8 cellular contexts compared by ENCODE assay signal in genomic region chr19:15251749-15252397, GRCh38. TPM values are rescaled to one million over a fixed set of nuclear protein-coding genes. Genes with fewer than 3 reads are reported as not detected.
A peak's percentile ranks its signal among the peaks of the same experiment; 100 is the strongest.
DNase-seq lines count a peak whose midpoint lies in the region; ATAC-seq and TF ChIP-seq lines count a peak whose summit lies in the region.

No MANE protein-coding gene starts in this region.

- peaks cover 86% of the 10 kb centered on the region for H4K20me1 ChIP-seq in IMR-90 (ENCODE audit: insufficient read depth, low read length)

- peak overlapping the region; percentile 64 for H3K4me2 ChIP-seq in IMR-90 (ENCODE audit: low read depth, low read length)

- peak overlapping the region; percentile 62 for H3K56ac ChIP-seq in IMR-90 (ENCODE audit: extremely low read depth, insufficient read depth, low read length)

- ATAC-seq in IMR-90 (ENCODE audit: low read depth) (peak; percentile 62), upper lobe of right lung (peak; percentile 43)

- in situ Hi-C loops in IMR-90 (cut with MboI; ENCODE audit: low sequenced_read_pairs): loop anchor here (10.0 kb wide), 1 partner anchor 137 kb away; no protein-coding TSS in a partner anchor

- peak overlapping the region; percentile 86 for H3K14ac ChIP-seq in IMR-90 (replicated peaks; ENCODE audit: low read depth, low read length)

- DNase-seq in A172 (ENCODE audit: low spot score) (peak; percentile 78), IMR-90 (peak; percentile 96), choroid plexus epithelial cell (ENCODE audit: low read depth) (peak; percentile 97), lower leg skin (ENCODE audit: low spot score in 2 of 2) (peak; percentile 62 to 94), upper lobe of right lung (no peak), GM19240 (ENCODE audit: insufficient read length, low spot score) (no peak), NCI-H510A (lab: John Stamatoyannopoulos, UW) (no peak)
- DNase-seq in activated T-helper 2 cell treated with anti-CD3 and anti-CD28 coated beads, Interferon-gamma antibody, Interleukin-2, Interleukin-4, amounts not matched to agents 10 μg/mL and 5 μg/mL and 100 μg/mL, durations not matched to agents 14 hours and 24 hours and 36 hours (ENCODE audit: low spot score): no peak

- peak overlapping the region; percentile 74 for H3K27ac ChIP-seq in IMR-90 (ENCODE audit: insufficient read depth, low read length)
- peak overlapping the region; percentile 43 for H3K27ac ChIP-seq in upper lobe of right lung

- H3K9ac ChIP-seq in IMR-90 (ENCODE audit: low read depth, low read length): peak overlapping the region; percentile 34

- H2AK9ac ChIP-seq in IMR-90 (replicated peaks; ENCODE audit: low read depth, low read length, poor library complexity): peak overlapping the region; percentile 89

- H2BK5ac ChIP-seq in IMR-90 (ENCODE audit: low read depth, low read length, poor library complexity, severe bottlenecking): peak overlapping the region; percentile 74

- peak overlapping the region; percentile 80; the same call in 1 of the 2 replicates for H2BK20ac ChIP-seq in IMR-90 (ENCODE audit: low read depth, low read length)

- peak overlapping the region in 1 of 2 experiments; percentile 83; a peak in 1 of 4 replicates for H4K8ac ChIP-seq in IMR-90 (ENCODE audit: low read depth in 2 of 2, low read length in 2 of 2)

- intact Hi-C loops in IMR-90 (cut with micrococcal nuclease) (loop anchor here (1.0 to 5.0 kb wide), 5 partner anchors 55 to 160 kb away; partner anchors contain the start of genes AKAP8 and SYDE1), lower leg skin (cut with DNase I; ENCODE audit: low total_unique reads) (loop anchor here (10.0 kb wide), 1 partner anchor 157 kb away; no protein-coding TSS in a partner anchor), upper lobe of right lung (cut with DNase I) (no loop called here)
- intact Hi-C loops in activated T-helper 2 cell treated with anti-CD3 and anti-CD28 coated beads, Interferon-gamma antibody, Interleukin-2, Interleukin-4, amounts not matched to agents 10 μg/mL and 5 μg/mL and 100 μg/mL, durations not matched to agents 14 hours and 24 hours and 36 hours (cut with micrococcal nuclease): no loop called here

- peaks cover 50% of the 10 kb centered on the region for H3K4me1 ChIP-seq in IMR-90 (ENCODE audit: control insufficient read depth, insufficient read depth, low read length)
- peaks cover 58% of the 10 kb centered on the region for H3K4me1 ChIP-seq in upper lobe of right lung

- TF ChIP-seq CTCF in IMR-90 (conservative IDR thresholded peaks at IDR 0.05; ENCODE audit: low read depth, low read length): peak; percentile 65
- TF ChIP-seq CTCF in choroid plexus epithelial cell (conservative IDR thresholded peaks at IDR 0.05; ENCODE audit: low read depth, low read length): peak; percentile 70
- TF ChIP-seq CTCF in lower leg skin (IDR thresholded peaks at IDR 0.05): no peak
- TF ChIP-seq CTCF in upper lobe of right lung (IDR thresholded peaks at IDR 0.05): peak; percentile 45

- peak overlapping the region; percentile 82; the same call in 1 of the 2 replicates for H2BK120ac ChIP-seq in IMR-90 (ENCODE audit: low read depth, low read length)

- no peaks in the 10 kb centered on the region for H3K27me3 Mint-ChIP-seq in activated T-helper 2 cell treated with anti-CD3 and anti-CD28 coated beads, Interferon-gamma antibody, Interleukin-2, Interleukin-4, amounts not matched to agents 10 μg/mL and 5 μg/mL and 100 μg/mL, durations not matched to agents 14 hours and 24 hours and 36 hours (ENCODE audit: low read depth)

- no peaks in the 10 kb centered on the region for H3K9me3 Mint-ChIP-seq in activated T-helper 2 cell treated with anti-CD3 and anti-CD28 coated beads, Interferon-gamma antibody, Interleukin-2, Interleukin-4, amounts not matched to agents 10 μg/mL and 5 μg/mL and 100 μg/mL, durations not matched to agents 14 hours and 24 hours and 36 hours

- 0% methylated on average over 2 of the region's 14 CpGs; no CpG with 5 or more reads in 1 of the 2 experiments for WGBS in IMR-90 (ENCODE audit: extremely low coverage in 2 of 2, insufficient read length in 1 of 2), 2 experiments
- 43 to 48% methylated on average over 14 of the region's 14 CpGs for WGBS in lower leg skin, 2 donors

- H3K79me1 ChIP-seq in IMR-90 (ENCODE audit: low read depth in 1 of 2, low read length in 2 of 2): peaks cover 33 to 92% of the 10 kb centered on the region in 2 experiments

- peak overlapping the region; percentile 81 for H4K91ac ChIP-seq in IMR-90 (ENCODE audit: insufficient read depth, low read depth, low read length)

- H3K9me1 ChIP-seq in IMR-90 (ENCODE audit: insufficient read depth, low read length): peaks cover 37% of the 10 kb centered on the region

- POLR2A ChIA-PET in IMR-90 (lab: Charles Lee; ENCODE audit: unreplicated experiment): no interaction called here

- H3K4me3 ChIP-seq in IMR-90 (ENCODE audit: insufficient read depth, low read depth, low read length) (no peak overlapping the region), choroid plexus epithelial cell (ENCODE audit: low read depth, low read length) (no peak overlapping the region), lower leg skin (ENCODE audit: low read depth, poor library complexity, severe bottlenecking) (no peak overlapping the region), upper lobe of right lung (peak overlapping the region; percentile 15)

- peak overlapping the region; percentile 100 for H2AK5ac ChIP-seq in IMR-90 (ENCODE audit: low read depth, low read length)

- H2BK15ac ChIP-seq in IMR-90 (ENCODE audit: low read depth, low read length): peak overlapping the region; percentile 84; the same call in 1 of the 3 replicates

- TF ChIP-seq POLR2A in IMR-90 (IDR thresholded peaks at IDR 0.05; ENCODE audit: low read depth, low read length) (no peak; the same call in none of the 2 replicates), lower leg skin (IDR thresholded peaks at IDR 0.05) (no peak)

- peak overlapping the region; percentile 21 for H4K5ac ChIP-seq in IMR-90 (ENCODE audit: low read depth, low read length)

- no peaks in the 10 kb centered on the region for H3K4me1 Mint-ChIP-seq in activated T-helper 2 cell treated with anti-CD3 and anti-CD28 coated beads, Interferon-gamma antibody, Interleukin-2, Interleukin-4, amounts not matched to agents 10 μg/mL and 5 μg/mL and 100 μg/mL, durations not matched to agents 14 hours and 24 hours and 36 hours (ENCODE audit: low read depth)

- dilution Hi-C loops in IMR-90 (cut with HindIII; ENCODE audit: low sequenced_read_pairs, unreplicated experiment): no loop called here

- H3K36me3 ChIP-seq in IMR-90 (ENCODE audit: control insufficient read depth, insufficient read depth, low read length): peaks cover 58% of the 10 kb centered on the region
- peaks cover 87% of the 10 kb centered on the region for H3K36me3 ChIP-seq in upper lobe of right lung

- no peak overlapping the region for H3K27ac Mint-ChIP-seq in activated T-helper 2 cell treated with anti-CD3 and anti-CD28 coated beads, Interferon-gamma antibody, Interleukin-2, Interleukin-4, amounts not matched to agents 10 μg/mL and 5 μg/mL and 100 μg/mL, durations not matched to agents 14 hours and 24 hours and 36 hours

- H3K18ac ChIP-seq in IMR-90 (ENCODE audit: low read depth, low read length): peak overlapping the region; percentile 34

- H3K23ac ChIP-seq in IMR-90 (ENCODE audit: low read depth, low read length): peak overlapping the region; percentile 86

- CTCF ChIA-PET in IMR-90 (lab: Yijun Ruan, JAX): interaction anchor here (0.7 to 2.0 kb wide), 5 partner anchors 9 to 33 kb away, joined by 3 to 5 read pairs (median 3); no protein-coding TSS in a partner anchor

- peak overlapping the region; percentile 95 for H3K4ac ChIP-seq in IMR-90 (ENCODE audit: low read depth, low read length)

- H3K27me3 ChIP-seq in IMR-90 (ENCODE audit: control insufficient read depth, insufficient read depth, low read length) (no peaks in the 10 kb centered on the region), upper lobe of right lung (no peaks in the 10 kb centered on the region)

- no TSS peak for BruUV-seq in IMR-90 (replicated peaks; lab: Mats Ljungman, UMichigan)

- peak; percentile 56 for TF ChIP-seq RAD21 in IMR-90 (IDR thresholded peaks at IDR 0.05; ENCODE audit: low read length)

- H3K36me3 Mint-ChIP-seq in activated T-helper 2 cell treated with anti-CD3 and anti-CD28 coated beads, Interferon-gamma antibody, Interleukin-2, Interleukin-4, amounts not matched to agents 10 μg/mL and 5 μg/mL and 100 μg/mL, durations not matched to agents 14 hours and 24 hours and 36 hours (ENCODE audit: low read depth): peaks cover 58% of the 10 kb centered on the region

- no peak overlapping the region for H3K4me3 Mint-ChIP-seq in activated T-helper 2 cell treated with anti-CD3 and anti-CD28 coated beads, Interferon-gamma antibody, Interleukin-2, Interleukin-4, amounts not matched to agents 10 μg/mL and 5 μg/mL and 100 μg/mL, durations not matched to agents 14 hours and 24 hours and 36 hours (ENCODE audit: low read depth)

- no peaks in the 10 kb centered on the region for H3K9me3 ChIP-seq in IMR-90 (ENCODE audit: control insufficient read depth, insufficient read depth, low read length)
- no peaks in the 10 kb centered on the region for H3K9me3 ChIP-seq in upper lobe of right lung

- peak overlapping the region; percentile 63 for H2AFZ ChIP-seq in IMR-90 (replicated peaks; ENCODE audit: low read length, poor library complexity)

TF ChIP-seq in IMR-90, 13 proteins besides CTCF, POLR2A, EP300 and RAD21 (continues in another document):
- TF ChIP-seq CHD1 (IDR thresholded peaks at IDR 0.05; ENCODE audit: low read depth, low read length) (peak; percentile 16), MAZ (IDR thresholded peaks at IDR 0.05; ENCODE audit: borderline replicate concordance, low read depth, low read length) (peak; percentile 95)

RNA-seq across cellular contexts. Expression of gene EPHX3, which starts 19.6 kb away (rescaled TPM):
- total RNA-seq in A172 (2014; rRNA removed; shearing (Covaris generic)): not detected in 2 replicates
- total RNA-seq in IMR-90 (2012; rRNA removed): 0.18 TPM in 1 of 2 replicates, not detected in the other
- 0.12 and 0.16 TPM in 2 replicates for polyA plus RNA-seq in IMR-90 (2012; rRNA removed)
- 0.08 and 0.09 TPM in 2 replicates for polyA plus RNA-seq in IMR-90 (2012; cell fraction: cytosol; rRNA removed)
- 0.78 and 1.2 TPM in 2 replicates for polyA plus RNA-seq in IMR-90 (2012; cell fraction: nucleus; rRNA removed; ENCODE audit: low replicate concordance)
- total RNA-seq in lower leg skin: 100 to 1,000 TPM in 1 of 4 donors, 10 to 100 TPM in 3; 74.6 to 138 (median 88.9) TPM
- total RNA-seq in upper lobe of right lung: 2.5 TPM
- 0.16 TPM in 1 of 2 replicates, not detected in the other for total RNA-seq in activated T-helper 2 cell treated with anti-CD3 and anti-CD28 coated beads, Interferon-gamma antibody, Interleukin-2, Interleukin-4, amounts not matched to agents 10 μg/mL and 5 μg/mL and 100 μg/mL, durations not matched to agents 14 hours and 24 hours and 36 hours

RNA-seq across cellular contexts. Expression of gene NOTCH3, which starts 51.1 kb away (rescaled TPM):
- 16.1 and 18.6 TPM in 2 replicates for total RNA-seq in A172 (2014; rRNA removed; shearing (Covaris generic))
- 5.9 and 7.2 TPM in 2 replicates for total RNA-seq in IMR-90 (2012; rRNA removed)
- 25.1 and 29.6 TPM in 2 replicates for polyA plus RNA-seq in IMR-90 (2012; rRNA removed)
- 17.9 and 34.4 TPM in 2 replicates for polyA plus RNA-seq in IMR-90 (2012; cell fraction: cytosol; rRNA removed)
- 19.2 and 47.3 TPM in 2 replicates for polyA plus RNA-seq in IMR-90 (2012; cell fraction: nucleus; rRNA removed; ENCODE audit: low replicate concordance)
- 100 to 1,000 TPM; 215 to 332 (median 251) TPM for total RNA-seq in lower leg skin
- total RNA-seq in upper lobe of right lung: 67.9 TPM
- not detected in 2 replicates for total RNA-seq in activated T-helper 2 cell treated with anti-CD3 and anti-CD28 coated beads, Interferon-gamma antibody, Interleukin-2, Interleukin-4, amounts not matched to agents 10 μg/mL and 5 μg/mL and 100 μg/mL, durations not matched to agents 14 hours and 24 hours and 36 hours

Comparison
In these comparisons a context has a peak if more than half of its experiments do, and no peak if none do; other contexts are left out.
1. DNase-seq: peak in A172 (single experiment), IMR-90 (single experiment), choroid plexus epithelial cell (single experiment) and lower leg skin (2 of 2); none in upper lobe of right lung (single experiment), activated T-helper 2 cell treated with anti-CD3 and anti-CD28 coated beads, Interferon-gamma antibody, Interleukin-2, Interleukin-4, amounts not matched to agents 10 μg/mL and 5 μg/mL and 100 μg/mL, durations not matched to agents 14 hours and 24 hours and 36 hours (single experiment), GM19240 (single experiment) and NCI-H510A (single experiment).
2. CTCF ChIP-seq: peak in IMR-90 (single experiment), choroid plexus epithelial cell (single experiment) and upper lobe of right lung (single experiment); none in lower leg skin (0 of 3).
3. RNA of gene EPHX3, which starts 19.6 kb away (total RNA-seq): 74.6 to 138 TPM in lower leg skin; 2.5 TPM in upper lobe of right lung (single experiment), 0.18 TPM in IMR-90, 0.16 TPM in activated T-helper 2 cell treated with anti-CD3 and anti-CD28 coated beads, Interferon-gamma antibody, Interleukin-2, Interleukin-4, amounts not matched to agents 10 μg/mL and 5 μg/mL and 100 μg/mL, durations not matched to agents 14 hours and 24 hours and 36 hours and not detected in A172; every median in the first group is over 10 times any median in the second.
4. intact Hi-C loops: an anchor here in IMR-90 (1.0 to 5.0 kb wide) and lower leg skin (10.0 kb wide); none called in upper lobe of right lung and activated T-helper 2 cell treated with anti-CD3 and anti-CD28 coated beads, Interferon-gamma antibody, Interleukin-2, Interleukin-4, amounts not matched to agents 10 μg/mL and 5 μg/mL and 100 μg/mL, durations not matched to agents 14 hours and 24 hours and 36 hours.